Comparison of ENCODE assay signal across 17 cellular contexts in genomic region chr2:231000211-231000904, GRCh38. TPM values are rescaled to one million over a fixed set of nuclear protein-coding genes. Genes with fewer than 3 reads are reported as not detected.
DNase-seq lines count a peak whose midpoint lies in the region; ATAC-seq, FAIRE-seq and TF ChIP-seq lines count a peak whose summit lies in the region.
"Had no signal": no experiment of that assay in that cellular context is flagged by ENCODE, and none has a peak within 500 bp of the region (broad histone marks: within the 10 kb centered on the region; RNA-seq: fewer than 3 reads in every experiment).

No MANE protein-coding gene starts in this region.

- H3K36me3 Mint-ChIP-seq in Calu3 (ENCODE audit: insufficient read depth, unreplicated experiment): no peaks in the 10 kb centered on the region
- peaks cover 8% of the 10 kb centered on the region for H3K36me3 Mint-ChIP-seq in WTC11

- H4K20me1 ChIP-seq in HepG2 (ENCODE audit: insufficient read depth, low read length): no peaks in the 10 kb centered on the region

- CTCF ChIA-PET in Calu3 (lab: Charles Lee): interaction anchor here (0.8 to 1.8 kb wide), 2 partner anchors 13 to 53 kb away, joined by 3 to 13 read pairs; no protein-coding TSS in a partner anchor
- CTCF ChIA-PET in WTC11 (lab: Charles Lee): interaction anchor here (0.5 to 2.3 kb wide), 19 partner anchors 8 to 1028 kb away, joined by 3 to 22 read pairs (median 4); partner anchors contain the start of gene PSMD1
- CTCF ChIA-PET in HepG2 (lab: Yijun Ruan, JAX; ENCODE audit: low intra/inter-chr PET ratio, low total read pairs): interaction anchor here (1.0 to 1.6 kb wide), 2 partner anchors 52 kb away, joined by 4 to 10 read pairs; no protein-coding TSS in a partner anchor

- no peak overlapping the region for H3K9ac ChIP-seq in HepG2 (ENCODE audit: insufficient read depth, low read depth, low read length)

- H3K27me3 ChIP-seq in H7 (ENCODE audit: control insufficient read depth, insufficient read depth, low read length): no peaks in the 10 kb centered on the region; the same call in 1 of the 2 replicates
- H3K27me3 ChIP-seq in HepG2 (ENCODE audit: control insufficient read depth in 1 of 2, insufficient read depth in 2 of 2, low read length in 2 of 2): peaks cover 0 to 35% of the 10 kb centered on the region in 2 experiments; a peak in 2 of 5 replicates

- no peak overlapping the region for H2AFZ ChIP-seq in HepG2 (ENCODE audit: low read length)

- no peak overlapping the region for H3K27ac Mint-ChIP-seq in Calu3 (ENCODE audit: unreplicated experiment)
- H3K27ac Mint-ChIP-seq in WTC11: no peak overlapping the region
- H3K27ac Mint-ChIP-seq: stimulated activated naive CD8-positive, alpha-beta T cell treated with anti-CD3 and anti-CD28 coated beads, Interleukin-15, Interleukin-2, amounts not matched to agents 100 ng/mL and 50 ng/mL, for 24 hours had no signal

- TF ChIP-seq POLR2A in HepG2 (IDR thresholded peaks at IDR 0.05; ENCODE audit: insufficient read depth in 1 of 2, low read depth in 2 of 2, low read length in 2 of 2): no peak

- intact Hi-C loops in Calu3 (cut with micrococcal nuclease; ENCODE audit: unreplicated experiment) (loop anchor here (2.0 kb wide), 1 partner anchor 50 kb away; no protein-coding TSS in a partner anchor), HepG2 (cut with micrococcal nuclease; ENCODE audit: unreplicated experiment) (loop anchor here (1.0 kb wide), 1 partner anchor 52 kb away; no protein-coding TSS in a partner anchor)

- 28% methylated on average over 24 of the region's 24 CpGs for WGBS in HepG2 (ENCODE audit: low lambda C conversion rate)

- peaks cover 11% of the 10 kb centered on the region for H3K4me1 Mint-ChIP-seq in Calu3 (ENCODE audit: low read depth, unreplicated experiment)
- H3K4me1 Mint-ChIP-seq in WTC11: peaks cover 8% of the 10 kb centered on the region; the same call in 1 of the 2 replicates

- H3K4me3 ChIP-seq in H7 (ENCODE audit: insufficient read depth, low read depth, low read length): no peak overlapping the region
- H3K4me3 ChIP-seq in HepG2 (replicated peaks in 1 of 3; ENCODE audit: insufficient read depth in 1 of 3, low read depth in 2 of 3, low read length in 3 of 3): no peak overlapping the region

- TF ChIP-seq RAD21 in HepG2 (CRISPR knock-in tag; IDR thresholded peaks at IDR 0.05): peak; percentile 85

- no peak overlapping the region for H3K27ac ChIP-seq in HepG2 (ENCODE audit: extremely low read length, insufficient read depth, low read length)

- TF ChIP-seq EP300 in HepG2 (IDR thresholded peaks at IDR 0.05; ENCODE audit: low read depth in 2 of 2, low read length in 2 of 2) (no peak), HepG2 (CRISPR knock-in tag; IDR thresholded peaks at IDR 0.05; ENCODE audit: borderline replicate concordance) (no peak)

- peaks cover 6% of the 10 kb centered on the region for H3K9me3 Mint-ChIP-seq in Calu3 (ENCODE audit: low read depth, unreplicated experiment)
- peaks cover 34% of the 10 kb centered on the region for H3K9me3 Mint-ChIP-seq in WTC11

- in situ Hi-C loops in HepG2 (cut with HindIII; ENCODE audit: extremely low pct_ligation_motif_present, low pct_unique_long_range_greater_than_20kb): no loop called here

- TF ChIP-seq CTCF in Calu3 (IDR thresholded peaks at IDR 0.05; ENCODE audit: unreplicated experiment) (no peak), WTC11 (IDR thresholded peaks at IDR 0.05) (no peak), HepG2 (CRISPR knock-in tag; IDR thresholded peaks at IDR 0.05) (peak; percentile 88)

- POLR2A ChIA-PET in WTC11 (lab: Charles Lee): no interaction called here
- POLR2A ChIA-PET in HepG2 (lab: Yijun Ruan, JAX): interaction anchor here (3.7 kb wide), 1 partner anchor 51 kb away, joined by 40 read pairs; no protein-coding TSS in a partner anchor

- H3K36me3 ChIP-seq in H7 (replicated peaks; ENCODE audit: control insufficient read depth, insufficient read depth, low read length) (no peaks in the 10 kb centered on the region), HepG2 (replicated peaks in 1 of 2; ENCODE audit: control insufficient read depth in 1 of 2, insufficient read depth in 2 of 2, low read length in 2 of 2) (no peaks in the 10 kb centered on the region)

- H3K27me3 Mint-ChIP-seq in Calu3 (ENCODE audit: unreplicated experiment) (peaks cover 100% of the 10 kb centered on the region), WTC11 (ENCODE audit: low read depth) (peaks cover 18% of the 10 kb centered on the region)

- H3K4me1 ChIP-seq in HepG2 (ENCODE audit: insufficient read depth, low read length): peaks cover 24% of the 10 kb centered on the region

- ATAC-seq in WTC11 (peak; percentile 97), HepG2 (peak; percentile 92), GM18502 (IDR thresholded peaks at IDR 0.05; ENCODE audit: poor library complexity, unreplicated experiment) (no peak)

- BruUV-seq in Calu3 (replicated peaks; lab: Mats Ljungman, UMichigan) (no TSS peak), HepG2 (replicated peaks; lab: Mats Ljungman, UMichigan) (no TSS peak)

- peak overlapping the region; percentile 38 for H3K4me3 Mint-ChIP-seq in Calu3 (ENCODE audit: low read depth, unreplicated experiment)
- no peak overlapping the region for H3K4me3 Mint-ChIP-seq in WTC11
- H3K4me3 Mint-ChIP-seq: stimulated activated naive CD8-positive, alpha-beta T cell treated with anti-CD3 and anti-CD28 coated beads, Interleukin-15, Interleukin-2, amounts not matched to agents 100 ng/mL and 50 ng/mL, for 24 hours had no signal

- DNase-seq in Calu3 (peak; percentile 61), H7 (peak; percentile 91), WTC11 (ENCODE audit: low spot score) (peak; percentile 72), HepG2 (ENCODE audit: low spot score) (peak; percentile 54), NCI-H2107 (lab: John Stamatoyannopoulos, UW) (no peak), SIG-M5 (lab: John Stamatoyannopoulos, UW) (no peak)
- DNase-seq in stimulated activated CD4-positive, alpha-beta T cell treated with anti-CD3 and anti-CD28 coated beads, Interleukin-4, amount 100 ng/mL, for 4 hours: no peak
- DNase-seq: activated gamma-delta T cell treated with Interleukin-2 at 50 U/mL for 16 hours, C1 segment of cervical spinal cord, GDM1, MM.1S, NCI-H446 had no signal

- no peaks in the 10 kb centered on the region for H3K79me2 ChIP-seq in HepG2 (ENCODE audit: insufficient read depth, low read length)

- H3K9me3 ChIP-seq in HepG2 (ENCODE audit: low read length): peaks cover 2% of the 10 kb centered on the region; the same call in 1 of the 2 replicates

- peak overlapping the region; percentile 39 for H3K4me2 ChIP-seq in HepG2 (ENCODE audit: low read depth, low read length)

- FAIRE-seq in HepG2 (lab: Jason Lieb, UNC): peak; percentile 46
- FAIRE-seq: endometrium had no signal

RNA-seq across cellular contexts. Expression of gene SPATA3, which starts 4.4 kb away (rescaled TPM):
- total RNA-seq in Calu3 (2022): not detected in 2 replicates
- not detected in 2 replicates for total RNA-seq in H7 (2014; rRNA removed; shearing (Covaris generic))
- total RNA-seq in WTC11 (2021): not detected in 3 replicates
- not detected in 2 replicates for total RNA-seq in HepG2 (2016; rRNA removed; fragmentation: Illumina TruSeq; extraction: Trizol)
- total RNA-seq in HepG2 (2016; cell fraction: cytosol; rRNA removed; fragmentation: Illumina TruSeq; extraction: Trizol; ENCODE audit: low read depth): not detected in 2 replicates
- total RNA-seq in HepG2 (2016; cell fraction: insoluble cytoplasmic fraction; rRNA removed; fragmentation: Illumina TruSeq; extraction: Trizol): not detected in 2 replicates
- not detected in 2 replicates for total RNA-seq in HepG2 (2016; cell fraction: membrane; rRNA removed; fragmentation: Illumina TruSeq; extraction: Trizol)
- total RNA-seq in HepG2 (2016; cell fraction: nucleus; rRNA removed; fragmentation: Illumina TruSeq; extraction: Trizol): not detected in 2 replicates
- not detected in 2 replicates for polyA plus RNA-seq in HepG2 (2011; rRNA removed)
- not detected in 2 replicates for polyA plus RNA-seq in HepG2 (2011; cell fraction: cytosol; rRNA removed)
- not detected in 2 replicates for polyA plus RNA-seq in HepG2 (2011; cell fraction: nucleus; rRNA removed)
- not detected in 2 replicates for polyA plus RNA-seq in HepG2 (2012)
- polyA plus RNA-seq in HepG2 (2016; cell fraction: cytosol; fragmentation: Illumina TruSeq; extraction: Trizol; ENCODE audit: low read depth): not detected in 2 replicates
- polyA plus RNA-seq in HepG2 (2016; cell fraction: insoluble cytoplasmic fraction; fragmentation: Illumina TruSeq; extraction: Trizol; ENCODE audit: low read depth): not detected in 2 replicates
- polyA plus RNA-seq in HepG2 (2016; cell fraction: membrane; fragmentation: Illumina TruSeq; extraction: Trizol; ENCODE audit: low read depth): not detected in 2 replicates
- not detected in 2 replicates for polyA plus RNA-seq in HepG2 (2016; cell fraction: nucleus; fragmentation: Illumina TruSeq; extraction: Trizol; ENCODE audit: insufficient read depth, low read depth)
- polyA minus RNA-seq in HepG2 (2011; rRNA and poly(A)+ RNA removed; ENCODE audit: low replicate concordance): not detected in 2 replicates
- not detected in 2 replicates for polyA minus RNA-seq in HepG2 (2011; cell fraction: cytosol; rRNA and poly(A)+ RNA removed)
- polyA minus RNA-seq in HepG2 (2011; cell fraction: nucleus; rRNA and poly(A)+ RNA removed): not detected in 2 replicates
- total RNA-seq: glomerular endothelial cell had no signal
- polyA plus RNA-seq: neural cell had no signal

RNA-seq across cellular contexts. Expression of gene C2orf72, which starts 37.0 kb away (rescaled TPM):
- total RNA-seq in Calu3 (2022) (0.66 and 0.83 TPM in 2 replicates), WTC11 (2021) (1.3 to 2.8 TPM (median 1.7 TPM) in 3 replicates), HepG2 (2016; rRNA removed; fragmentation: Illumina TruSeq; extraction: Trizol) (147 and 152 TPM in 2 replicates)
- total RNA-seq in H7 (2014; rRNA removed; shearing (Covaris generic)): 0.69 and 1.2 TPM in 2 replicates
- 25.4 and 28.7 TPM in 2 replicates for total RNA-seq in HepG2 (2016; cell fraction: cytosol; rRNA removed; fragmentation: Illumina TruSeq; extraction: Trizol; ENCODE audit: low read depth)
- 131 and 146 TPM in 2 replicates for total RNA-seq in HepG2 (2016; cell fraction: insoluble cytoplasmic fraction; rRNA removed; fragmentation: Illumina TruSeq; extraction: Trizol)
- total RNA-seq in HepG2 (2016; cell fraction: membrane; rRNA removed; fragmentation: Illumina TruSeq; extraction: Trizol): 109 and 116 TPM in 2 replicates
- 72.4 and 86.5 TPM in 2 replicates for total RNA-seq in HepG2 (2016; cell fraction: nucleus; rRNA removed; fragmentation: Illumina TruSeq; extraction: Trizol)
- polyA plus RNA-seq in HepG2 (2011; rRNA removed): 203 and 242 TPM in 2 replicates
- 134 and 156 TPM in 2 replicates for polyA plus RNA-seq in HepG2 (2011; cell fraction: cytosol; rRNA removed)
- 216 and 271 TPM in 2 replicates for polyA plus RNA-seq in HepG2 (2011; cell fraction: nucleus; rRNA removed)
- polyA plus RNA-seq in HepG2 (2012): 95.0 and 118 TPM in 2 replicates
- polyA plus RNA-seq in HepG2 (2016; cell fraction: cytosol; fragmentation: Illumina TruSeq; extraction: Trizol; ENCODE audit: low read depth): 32.1 and 34.1 TPM in 2 replicates
- 143 and 164 TPM in 2 replicates for polyA plus RNA-seq in HepG2 (2016; cell fraction: insoluble cytoplasmic fraction; fragmentation: Illumina TruSeq; extraction: Trizol; ENCODE audit: low read depth)
- 89.2 and 92.3 TPM in 2 replicates for polyA plus RNA-seq in HepG2 (2016; cell fraction: membrane; fragmentation: Illumina TruSeq; extraction: Trizol; ENCODE audit: low read depth)
- polyA plus RNA-seq in HepG2 (2016; cell fraction: nucleus; fragmentation: Illumina TruSeq; extraction: Trizol; ENCODE audit: insufficient read depth, low read depth): 155 and 158 TPM in 2 replicates
- polyA minus RNA-seq in HepG2 (2011; rRNA and poly(A)+ RNA removed; ENCODE audit: low replicate concordance): 0.05 and 126 TPM in 2 replicates
- polyA minus RNA-seq in HepG2 (2011; cell fraction: cytosol; rRNA and poly(A)+ RNA removed): 48.1 and 75.6 TPM in 2 replicates
- 48.4 and 62.5 TPM in 2 replicates for polyA minus RNA-seq in HepG2 (2011; cell fraction: nucleus; rRNA and poly(A)+ RNA removed)

RNA-seq across cellular contexts. Expression of gene PSMD1, which starts 56.3 kb away (rescaled TPM):
- total RNA-seq in Calu3 (2022): 113 and 135 TPM in 2 replicates
- total RNA-seq in H7 (2014; rRNA removed; shearing (Covaris generic)): 149 and 154 TPM in 2 replicates
- 140 to 163 TPM (median 148 TPM) in 3 replicates for total RNA-seq in WTC11 (2021)
- 191 and 287 TPM in 2 replicates for total RNA-seq in HepG2 (2016; rRNA removed; fragmentation: Illumina TruSeq; extraction: Trizol)
- 27.0 and 34.5 TPM in 2 replicates for total RNA-seq in HepG2 (2016; cell fraction: cytosol; rRNA removed; fragmentation: Illumina TruSeq; extraction: Trizol; ENCODE audit: low read depth)
- 192 and 276 TPM in 2 replicates for total RNA-seq in HepG2 (2016; cell fraction: insoluble cytoplasmic fraction; rRNA removed; fragmentation: Illumina TruSeq; extraction: Trizol)
- total RNA-seq in HepG2 (2016; cell fraction: membrane; rRNA removed; fragmentation: Illumina TruSeq; extraction: Trizol): 40.7 and 50.7 TPM in 2 replicates
- total RNA-seq in HepG2 (2016; cell fraction: nucleus; rRNA removed; fragmentation: Illumina TruSeq; extraction: Trizol): 131 and 150 TPM in 2 replicates
- polyA plus RNA-seq in HepG2 (2011; rRNA removed): 109 and 136 TPM in 2 replicates
- 70.3 and 97.3 TPM in 2 replicates for polyA plus RNA-seq in HepG2 (2011; cell fraction: cytosol; rRNA removed)
- polyA plus RNA-seq in HepG2 (2011; cell fraction: nucleus; rRNA removed): 59.1 and 61.7 TPM in 2 replicates
- polyA plus RNA-seq in HepG2 (2012): 63.5 and 69.5 TPM in 2 replicates
- polyA plus RNA-seq in HepG2 (2016; cell fraction: cytosol; fragmentation: Illumina TruSeq; extraction: Trizol; ENCODE audit: low read depth): 10.9 and 15.6 TPM in 2 replicates
- 202 TPM in 2 replicates for polyA plus RNA-seq in HepG2 (2016; cell fraction: insoluble cytoplasmic fraction; fragmentation: Illumina TruSeq; extraction: Trizol; ENCODE audit: low read depth)
- polyA plus RNA-seq in HepG2 (2016; cell fraction: membrane; fragmentation: Illumina TruSeq; extraction: Trizol; ENCODE audit: low read depth): 21.2 and 25.3 TPM in 2 replicates
- polyA plus RNA-seq in HepG2 (2016; cell fraction: nucleus; fragmentation: Illumina TruSeq; extraction: Trizol; ENCODE audit: insufficient read depth, low read depth): 130 and 134 TPM in 2 replicates
- 421 and 438 TPM in 2 replicates for polyA minus RNA-seq in HepG2 (2011; rRNA and poly(A)+ RNA removed; ENCODE audit: low replicate concordance)
- 58.8 and 72.8 TPM in 2 replicates for polyA minus RNA-seq in HepG2 (2011; cell fraction: cytosol; rRNA and poly(A)+ RNA removed)
- 145 and 196 TPM in 2 replicates for polyA minus RNA-seq in HepG2 (2011; cell fraction: nucleus; rRNA and poly(A)+ RNA removed)

Comparison
In these comparisons a context has a peak if more than half of its experiments do, and no peak if none do; other contexts are left out.
1. DNase-seq: peak in Calu3 (single experiment), H7 (single experiment), WTC11 (single experiment) and HepG2 (single experiment); none in NCI-H2107 (single experiment), SIG-M5 (single experiment) and stimulated activated CD4-positive, alpha-beta T cell treated with anti-CD3 and anti-CD28 coated beads, Interleukin-4, amount 100 ng/mL, for 4 hours (0 of 2).